29 cellular contexts compared by ENCODE assay signal in the genomic region with DNA sequence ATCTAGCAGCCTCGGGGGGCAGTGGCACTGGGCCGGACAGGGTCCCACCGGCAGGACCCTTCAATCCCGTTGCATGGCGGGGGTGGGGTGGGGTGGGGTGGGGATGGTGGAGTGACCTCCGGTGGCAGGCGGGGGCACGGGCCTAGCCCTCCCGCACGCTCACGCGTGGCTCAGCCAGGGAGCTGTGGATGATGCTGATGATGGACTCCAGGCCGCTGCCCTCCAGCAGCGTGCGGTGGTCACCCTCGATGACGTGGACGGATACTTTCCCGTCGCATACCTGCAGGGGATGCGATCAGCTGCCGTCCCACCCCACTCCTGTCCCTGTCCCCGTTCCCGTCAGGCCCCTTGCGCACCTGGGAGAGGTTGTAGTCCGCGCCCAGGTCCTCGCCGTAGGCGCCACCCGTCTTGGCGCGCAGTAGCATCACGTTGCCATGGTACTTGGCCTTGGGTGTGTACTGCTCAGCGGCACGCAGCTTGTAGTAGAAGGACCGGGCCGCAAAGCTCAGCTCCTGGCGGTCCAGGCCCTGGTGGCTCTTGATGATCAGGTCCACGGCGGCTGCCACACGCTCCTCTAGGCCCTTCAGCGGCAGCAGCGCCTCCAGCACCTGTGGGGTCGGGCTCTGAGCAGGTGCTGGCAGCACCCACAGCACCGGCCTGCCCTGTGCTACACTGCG.
"Had no signal": no experiment of that assay in that cellular context is flagged by ENCODE, and none has a peak within 500 bp of the region (broad histone marks: within the 10 kb centered on the region; RNA-seq: fewer than 3 reads in every experiment).

No MANE protein-coding gene starts in this region.

- H3K27ac ChIP-seq: ascending aorta, cardiac muscle cell, PC-9, VCaP had no signal

- DNase-seq: activated CD4-positive, alpha-beta memory T cell treated with anti-CD3 and anti-CD28 coated beads, Interleukin-2, amount 10 ng/mL, durations not matched to agents 7 days and 5 days; activated CD4-positive, alpha-beta T cell treated with anti-CD3 and anti-CD28 coated beads for 1 hour; activated CD4-positive, alpha-beta T cell treated with anti-CD3 and anti-CD28 coated beads for 48 hours; activated CD4-positive, CD25-positive, alpha-beta regulatory T cell; activated effector memory CD4-positive, alpha-beta T cell treated with anti-CD3 and anti-CD28 coated beads, Interleukin-2, amount 50 U/mL, for 16 hours; activated naive CD4-positive, alpha-beta T cell; activated naive CD4-positive, alpha-beta T cell treated with anti-CD3 and anti-CD28 coated beads, Interleukin-2, amount 50 U/mL, for 16 hours; activated naive CD8-positive, alpha-beta T cell treated with anti-CD3 and anti-CD28 coated beads for 36 hours; activated T-cell treated with anti-CD3 and anti-CD28 coated beads, Interleukin-2, amount 50 U/mL, for 1 hour; activated T-cell treated with anti-CD3 and anti-CD28 coated beads, Interleukin-2, amount 50 U/mL, for 72 hours; amniotic stem cell; Karpas-422; NCI-H1105; NCI-H1417 treated with DMSO at 0.1 percent for 48 hours; NCI-H187 treated with DMSO at 0.1 percent for 48 hours; NCI-H226; NCI-H524 treated with DMSO at 0.1 percent for 48 hours; NCI-H748 treated with DMSO at 0.1 percent for 48 hours; PC-9; SIG-M5; T-cell; T-helper 17 cell had no signal

- H3K27me3 ChIP-seq: ascending aorta, cardiac muscle cell had no signal

- H3K4me1 ChIP-seq: ascending aorta had no signal

- H3K27me3 Mint-ChIP-seq: activated CD4-positive, alpha-beta memory T cell treated with anti-CD3 and anti-CD28 coated beads, Interleukin-2, amount 10 ng/mL, durations not matched to agents 7 days and 5 days; activated naive CD8-positive, alpha-beta T cell treated with anti-CD3 and anti-CD28 coated beads for 36 hours; activated T-helper 17 cell treated with anti-CD3 and anti-CD28 coated beads, Interleukin-2, amount 50 U/mL, for 72 hours; central memory CD8-positive, alpha-beta T cell; T-cell; T-helper 17 cell had no signal

- H3K4me2 ChIP-seq: PC-9 had no signal

- H3K4me3 ChIP-seq: ascending aorta, cardiac muscle cell, PC-9 had no signal

- ATAC-seq: Right ventricle myocardium inferior, SK-N-SH treated with all-trans-retinoic acid at 6 μM for 48 hours, T-helper 17 cell had no signal

- H2AFZ ChIP-seq: PC-9 had no signal

- H3K27ac Mint-ChIP-seq: activated CD4-positive, alpha-beta memory T cell treated with anti-CD3 and anti-CD28 coated beads, Interleukin-2, amount 10 ng/mL, durations not matched to agents 7 days and 5 days; activated naive CD8-positive, alpha-beta T cell treated with anti-CD3 and anti-CD28 coated beads for 36 hours; activated T-cell treated with anti-CD3 and anti-CD28 coated beads, Interleukin-2, amount 50 U/mL, for 72 hours; activated T-helper 17 cell treated with anti-CD3 and anti-CD28 coated beads, Interleukin-2, amount 50 U/mL, for 72 hours; T-cell; T-helper 17 cell had no signal

- H3K4me1 Mint-ChIP-seq: activated CD4-positive, alpha-beta memory T cell treated with anti-CD3 and anti-CD28 coated beads, Interleukin-2, amount 10 ng/mL, durations not matched to agents 7 days and 5 days; activated naive CD8-positive, alpha-beta T cell treated with anti-CD3 and anti-CD28 coated beads for 36 hours; activated T-helper 17 cell treated with anti-CD3 and anti-CD28 coated beads, Interleukin-2, amount 50 U/mL, for 72 hours; central memory CD8-positive, alpha-beta T cell; T-cell had no signal

- H3K9me3 ChIP-seq: ascending aorta had no signal

- H3K4me3 Mint-ChIP-seq: activated CD4-positive, alpha-beta memory T cell treated with anti-CD3 and anti-CD28 coated beads, Interleukin-2, amount 10 ng/mL, durations not matched to agents 7 days and 5 days; activated naive CD8-positive, alpha-beta T cell treated with anti-CD3 and anti-CD28 coated beads for 36 hours; activated T-cell treated with anti-CD3 and anti-CD28 coated beads, Interleukin-2, amount 50 U/mL, for 72 hours; activated T-helper 17 cell treated with anti-CD3 and anti-CD28 coated beads, Interleukin-2, amount 50 U/mL, for 72 hours; central memory CD8-positive, alpha-beta T cell; T-cell; T-helper 17 cell had no signal

- H3K9me3 Mint-ChIP-seq: activated CD4-positive, alpha-beta memory T cell treated with anti-CD3 and anti-CD28 coated beads, Interleukin-2, amount 10 ng/mL, durations not matched to agents 7 days and 5 days; activated naive CD8-positive, alpha-beta T cell treated with anti-CD3 and anti-CD28 coated beads for 36 hours; activated T-cell treated with anti-CD3 and anti-CD28 coated beads, Interleukin-2, amount 50 U/mL, for 72 hours; activated T-helper 17 cell treated with anti-CD3 and anti-CD28 coated beads, Interleukin-2, amount 50 U/mL, for 72 hours; central memory CD8-positive, alpha-beta T cell; T-cell had no signal
